3 cellular contexts compared by ENCODE assay signal in genomic region chr5:109900453-109900852, GRCh38.
TF ChIP-seq lines count a peak whose summit lies in the region.

No MANE protein-coding gene starts in this region.

TF ChIP-seq in HEK293, 187 proteins besides CTCF, POLR2A, EP300 and RAD21 (continued from another document):
- TF ChIP-seq REST (tag by site-specific recombination; IDR thresholded peaks at IDR 0.05) (peak; percentile 94), ZNF621 (tag by site-specific recombination; IDR thresholded peaks at IDR 0.05) (no peak), ZFHX2 (tag by site-specific recombination; conservative IDR thresholded peaks at IDR 0.05) (no peak), ZNF146 (tag by site-specific recombination; IDR thresholded peaks at IDR 0.05) (no peak)

TF ChIP-seq in GM12878, 131 proteins besides CTCF, POLR2A, EP300 and RAD21:
- TF ChIP-seq REST (IDR thresholded peaks at IDR 0.05; ENCODE audit: low read depth, low read length) (peak; percentile 46; the same call in 1 of the 2 replicates), BHLHE40 (IDR thresholded peaks at IDR 0.05; ENCODE audit: borderline replicate concordance in 1 of 2, low read depth in 2 of 2, low read length in 1 of 2) (no peak)

TF ChIP-seq in liver, 16 proteins besides CTCF, POLR2A, EP300 and RAD21 (continued from another document):
- peak; percentile 98 for TF ChIP-seq REST (IDR thresholded peaks at IDR 0.05)
